Comparison of ENCODE assay signal across 18 cellular contexts in the genomic region with DNA sequence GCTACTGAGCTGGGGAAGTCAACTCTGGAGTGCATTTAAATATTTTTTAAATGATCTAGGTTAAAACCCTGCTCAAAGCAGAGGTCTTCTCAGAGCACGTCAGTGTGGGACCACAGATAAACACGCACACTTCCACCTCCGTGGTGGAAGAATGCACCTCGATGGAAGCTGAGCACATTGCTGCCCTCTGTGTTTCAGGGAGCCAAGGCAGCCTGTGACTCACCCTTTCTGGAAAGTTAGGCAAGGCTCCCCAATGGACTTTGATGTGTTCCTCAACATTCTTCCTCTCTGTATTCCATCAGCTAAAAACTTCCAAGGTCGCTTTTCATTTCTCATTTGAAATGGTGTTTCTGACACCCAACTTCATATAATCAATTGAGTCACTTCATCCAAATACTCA.
DNase-seq lines count a peak whose midpoint lies in the region; ATAC-seq, FAIRE-seq and TF ChIP-seq lines count a peak whose summit lies in the region.
"Had no signal": no experiment of that assay in that cellular context is flagged by ENCODE, and none has a peak within 500 bp of the region (broad histone marks: within the 10 kb centered on the region; RNA-seq: fewer than 3 reads in every experiment).

No MANE protein-coding gene starts in this region.

- H3K4me2 ChIP-seq in HepG2 (ENCODE audit: low read depth, low read length) (no peak overlapping the region), osteoblast (ENCODE audit: insufficient read depth, low read length) (no peak overlapping the region)
- H3K4me2 ChIP-seq: BLaER1 treated with 17β-estradiol and CSF1 and Interleukin-3, amounts not matched to agents 10 nM and 100 nM had no signal

- H3K79me2 ChIP-seq in HepG2 (ENCODE audit: insufficient read depth, low read length) (no peaks in the 10 kb centered on the region), osteoblast (ENCODE audit: insufficient read depth, low read length) (no peaks in the 10 kb centered on the region)

- H3K27ac ChIP-seq in HepG2 (ENCODE audit: extremely low read length, insufficient read depth, low read length), result no peak overlapping the region
- H3K27ac ChIP-seq in right lobe of liver, result no peak overlapping the region
- H3K27ac ChIP-seq in osteoblast (ENCODE audit: low read depth, low read length), result no peak overlapping the region
- H3K27ac ChIP-seq in gastrocnemius medialis, result no peak overlapping the region
- H3K27ac ChIP-seq: BLaER1 treated with 17β-estradiol and CSF1 and Interleukin-3, amounts not matched to agents 10 nM and 100 nM had no signal

- H3K9ac ChIP-seq in HepG2 (ENCODE audit: insufficient read depth, low read depth, low read length), result no peak overlapping the region
- H3K9ac ChIP-seq: BLaER1 treated with 17β-estradiol and CSF1 and Interleukin-3, amounts not matched to agents 10 nM and 100 nM had no signal

- CTCF ChIA-PET in HepG2 (lab: Yijun Ruan, JAX; ENCODE audit: low intra/inter-chr PET ratio, low total read pairs), result no interaction called here

- 0% methylated on average over 1 of the region's 5 CpGs for WGBS in HepG2 (ENCODE audit: low lambda C conversion rate)
- 78% methylated on average over 1 of the region's 5 CpGs for WGBS in right lobe of liver (ENCODE audit: insufficient coverage, low coverage, low lambda C conversion rate, missing lambda C conversion rate)

- POLR2A ChIA-PET in HepG2 (lab: Yijun Ruan, JAX), result no interaction called here

- no TSS peak for BruUV-seq in HepG2 (replicated peaks; lab: Mats Ljungman, UMichigan)

- TF ChIP-seq POLR2A in HepG2 (IDR thresholded peaks at IDR 0.05; ENCODE audit: insufficient read depth in 1 of 2, low read depth in 2 of 2, low read length in 2 of 2) (no peak), right lobe of liver (IDR thresholded peaks at IDR 0.05) (no peak), gastrocnemius medialis (IDR thresholded peaks at IDR 0.05) (no peak)

- no peak overlapping the region for H2AFZ ChIP-seq in HepG2 (ENCODE audit: low read length)
- no peak overlapping the region for H2AFZ ChIP-seq in osteoblast (ENCODE audit: low read length)

- TF ChIP-seq RAD21 in HepG2 (CRISPR knock-in tag; IDR thresholded peaks at IDR 0.05), result no peak

- DNase-seq in HepG2 (ENCODE audit: low spot score) (no peak), right lobe of liver (no peak), epithelial cell of esophagus (ENCODE audit: low read depth) (peak; percentile 20), osteoblast (ENCODE audit: insufficient read length, low spot score, missing footprints) (peak; percentile 35), sciatic nerve (ENCODE audit: low spot score) (no peak), gastrocnemius medialis (no peak), AG20443 (ENCODE audit: low spot score) (no peak)
- DNase-seq: 8988T; Calu3; CD8-positive, alpha-beta T cell; DMS79 treated with DMSO at 0.1 percent for 48 hours; GF-D8; GOT3; H7; HFFc6 had no signal

- no peak for FAIRE-seq in HepG2 (lab: Jason Lieb, UNC)
- FAIRE-seq: HTR-8/SVneo had no signal

- no peaks in the 10 kb centered on the region for H3K36me3 ChIP-seq in HepG2 (replicated peaks in 1 of 2; ENCODE audit: control insufficient read depth in 1 of 2, insufficient read depth in 2 of 2, low read length in 2 of 2)
- no peaks in the 10 kb centered on the region for H3K36me3 ChIP-seq in right lobe of liver
- no peaks in the 10 kb centered on the region for H3K36me3 ChIP-seq in osteoblast (ENCODE audit: insufficient read depth, low read length)
- H3K36me3 ChIP-seq in gastrocnemius medialis, result no peaks in the 10 kb centered on the region
- H3K36me3 ChIP-seq: BLaER1 treated with 17β-estradiol and CSF1 and Interleukin-3, amounts not matched to agents 10 nM and 100 nM had no signal

- no peaks in the 10 kb centered on the region for H4K20me1 ChIP-seq in HepG2 (ENCODE audit: insufficient read depth, low read length)
- no peaks in the 10 kb centered on the region for H4K20me1 ChIP-seq in osteoblast (ENCODE audit: insufficient read depth, low read length)
- H4K20me1 ChIP-seq: BLaER1 treated with 17β-estradiol and CSF1 and Interleukin-3, amounts not matched to agents 10 nM and 100 nM had no signal

- H3K27me3 ChIP-seq in HepG2 (ENCODE audit: control insufficient read depth in 1 of 2, insufficient read depth in 2 of 2, low read length in 2 of 2) (peaks cover 0 to 18% of the 10 kb centered on the region in 2 experiments; a peak in 1 of 5 replicates), right lobe of liver (no peaks in the 10 kb centered on the region), osteoblast (ENCODE audit: insufficient read depth, low read length) (peaks cover 5% of the 10 kb centered on the region), gastrocnemius medialis (peaks cover 0 to 6% (median 3%) of the 10 kb centered on the region in 3 donors)
- H3K27me3 ChIP-seq: BLaER1 treated with 17β-estradiol and CSF1 and Interleukin-3, amounts not matched to agents 10 nM and 100 nM had no signal

- TF ChIP-seq CTCF in HepG2 (CRISPR knock-in tag; IDR thresholded peaks at IDR 0.05) (no peak), right lobe of liver (IDR thresholded peaks at IDR 0.05) (no peak), epithelial cell of esophagus (IDR thresholded peaks at IDR 0.05; ENCODE audit: insufficient read depth, low read depth, low read length, missing control alignments) (no peak), osteoblast (IDR thresholded peaks at IDR 0.05; ENCODE audit: extremely low read depth, low read depth, low read length) (no peak), gastrocnemius medialis (IDR thresholded peaks at IDR 0.05 in 4 of 5, conservative IDR thresholded peaks at IDR 0.05 in 1 of 5) (no peak)

- H3K9me3 ChIP-seq in HepG2 (ENCODE audit: low read length), result no peaks in the 10 kb centered on the region
- peaks cover 0 to 2% (median 0%) of the 10 kb centered on the region in 4 donors for H3K9me3 ChIP-seq in right lobe of liver
- H3K9me3 ChIP-seq in osteoblast (ENCODE audit: low read depth, low read length), result no peaks in the 10 kb centered on the region
- no peaks in the 10 kb centered on the region for H3K9me3 ChIP-seq in gastrocnemius medialis
- H3K9me3 ChIP-seq: BLaER1 treated with 17β-estradiol and CSF1 and Interleukin-3, amounts not matched to agents 10 nM and 100 nM had no signal

- H3K4me1 ChIP-seq in HepG2 (ENCODE audit: insufficient read depth, low read length) (no peaks in the 10 kb centered on the region), right lobe of liver (no peaks in the 10 kb centered on the region), osteoblast (ENCODE audit: insufficient read depth, low read length) (no peaks in the 10 kb centered on the region), gastrocnemius medialis (no peaks in the 10 kb centered on the region)

- in situ Hi-C loops in HepG2 (cut with HindIII; ENCODE audit: extremely low pct_ligation_motif_present, low pct_unique_long_range_greater_than_20kb), result loop anchor here (10.0 to 25.0 kb wide), 2 partner anchors 506 to 608 kb away; partner anchors contain the start of gene LHFPL3
- in situ Hi-C loops in gastrocnemius medialis (cut with MboI; ENCODE audit: low sequenced_read_pairs in 4 of 4), result loop anchor here in 3 of 4 donors (10.0 to 25.0 kb wide), 2 partner anchors 606 to 608 kb away; no protein-coding TSS in a partner anchor

- no peak for ATAC-seq in HepG2
- ATAC-seq in right lobe of liver, result no peak
- no peak for ATAC-seq in sciatic nerve
- ATAC-seq in gastrocnemius medialis, result no peak
- ATAC-seq: CD8-positive, alpha-beta T cell; HCT116 had no signal

- intact Hi-C loops in HepG2 (cut with micrococcal nuclease; ENCODE audit: unreplicated experiment), result no loop called here
- intact Hi-C loops in right lobe of liver (cut with DNase I), result no loop called here
- intact Hi-C loops in sciatic nerve (cut with DNase I), result no loop called here
- intact Hi-C loops in gastrocnemius medialis (cut with DNase I; ENCODE audit: low total_unique reads), result no loop called here

- H3K4me3 ChIP-seq in HepG2 (replicated peaks in 1 of 3; ENCODE audit: insufficient read depth in 1 of 3, low read depth in 2 of 3, low read length in 3 of 3) (no peak overlapping the region), right lobe of liver (no peak overlapping the region), epithelial cell of esophagus (ENCODE audit: low read length) (no peak overlapping the region), osteoblast (ENCODE audit: insufficient read depth, low read length) (no peak overlapping the region), gastrocnemius medialis (no peak overlapping the region)
- H3K4me3 ChIP-seq: BLaER1 treated with 17β-estradiol and CSF1 and Interleukin-3, amounts not matched to agents 10 nM and 100 nM had no signal

- TF ChIP-seq EP300 in HepG2 (IDR thresholded peaks at IDR 0.05; ENCODE audit: low read depth in 2 of 2, low read length in 2 of 2) (no peak), HepG2 (CRISPR knock-in tag; IDR thresholded peaks at IDR 0.05; ENCODE audit: borderline replicate concordance) (no peak)

TF ChIP-seq in HepG2, 621 proteins besides CTCF, POLR2A, EP300 and RAD21 (continues in another document):
- peak; percentile 60 for TF ChIP-seq FOSL2 (CRISPR knock-in tag; IDR thresholded peaks at IDR 0.05)
- TF ChIP-seq MLLT10 (CRISPR knock-in tag; IDR thresholded peaks at IDR 0.05), result no peak
- TF ChIP-seq HNRNPLL (IDR thresholded peaks at IDR 0.05; ENCODE audit: low read depth, low read length, poor library complexity, severe bottlenecking), result no peak

Comparison
In these comparisons a context has a peak if more than half of its experiments do, and no peak if none do; other contexts are left out.
1. DNase-seq: peak in epithelial cell of esophagus (single experiment) and osteoblast (single experiment); none in HepG2 (single experiment), right lobe of liver (0 of 3), sciatic nerve (single experiment), gastrocnemius medialis (0 of 2) and AG20443 (single experiment).